ENCODE assay signal across 17 cellular contexts in the genomic region with DNA sequence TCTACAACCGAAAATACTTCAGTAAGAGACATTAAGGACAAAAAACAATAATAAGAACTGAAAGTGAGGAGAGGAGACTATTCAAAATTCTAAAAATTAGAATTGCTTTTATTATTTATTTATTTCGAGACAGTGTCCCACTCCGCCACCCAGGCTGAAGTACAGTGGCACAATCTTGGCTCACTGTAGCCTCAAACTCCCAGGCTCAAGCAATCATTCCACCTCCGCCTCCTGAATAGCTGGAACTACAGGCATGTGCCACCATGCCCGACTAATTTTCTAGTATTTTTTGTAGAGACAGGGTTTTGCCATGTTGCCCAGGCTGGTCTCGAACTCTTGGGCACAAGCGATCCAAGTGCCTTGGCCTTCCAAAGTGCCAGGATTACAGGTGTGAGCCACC.
DNase-seq lines count a peak whose midpoint lies in the region; ATAC-seq, FAIRE-seq and TF ChIP-seq lines count a peak whose summit lies in the region.
"Had no signal": no experiment of that assay in that cellular context is flagged by ENCODE, and none has a peak within 500 bp of the region (broad histone marks: within the 10 kb centered on the region; RNA-seq: fewer than 3 reads in every experiment).

No MANE protein-coding gene starts in this region.

- no peaks in the 10 kb centered on the region for H3K9me3 Mint-ChIP-seq in osteocyte (ENCODE audit: unreplicated experiment)

- H3K36me3 ChIP-seq in ascending aorta (no peaks in the 10 kb centered on the region), lower lobe of right lung (no peaks in the 10 kb centered on the region), suprapubic skin (no peaks in the 10 kb centered on the region)

- H3K27ac Mint-ChIP-seq in osteocyte (ENCODE audit: unreplicated experiment), result peak overlapping the region; percentile 1
- H3K27ac Mint-ChIP-seq: CD14-positive monocyte; CD8-positive, alpha-beta T cell; HFFc6 had no signal

- H3K27me3 ChIP-seq in ascending aorta (no peaks in the 10 kb centered on the region), lower lobe of right lung (ENCODE audit: low read depth) (no peaks in the 10 kb centered on the region), suprapubic skin (no peaks in the 10 kb centered on the region)

- no peaks in the 10 kb centered on the region for H3K27me3 Mint-ChIP-seq in osteocyte (ENCODE audit: unreplicated experiment)

- CTCF ChIA-PET in A549 (lab: Yijun Ruan, JAX), result interaction anchor here (1.8 kb wide), 1 partner anchor 59 kb away, joined by 4 read pairs; no protein-coding TSS in a partner anchor

- TF ChIP-seq CTCF in A549 (IDR thresholded peaks at IDR 0.05) (no peak), ascending aorta (IDR thresholded peaks at IDR 0.05) (no peak), osteocyte (IDR thresholded peaks at IDR 0.05) (no peak), lower lobe of right lung (IDR thresholded peaks at IDR 0.05) (no peak), suprapubic skin (IDR thresholded peaks at IDR 0.05) (no peak)

- intact Hi-C loops in ascending aorta (cut with DNase I) (no loop called here), lower lobe of right lung (cut with DNase I) (no loop called here), Right ventricle myocardium superior (cut with DNase I) (no loop called here)

- H3K4me2 ChIP-seq in A549, result 0 out of 3 replicates have a peak overlapping the region, but pooled peaks have one; percentile 5

- H3K9me3 ChIP-seq in A549 (peaks cover 7% of the 10 kb centered on the region; the same call in 1 of the 3 replicates), ascending aorta (no peaks in the 10 kb centered on the region), lower lobe of right lung (peaks cover 6% of the 10 kb centered on the region), suprapubic skin (no peaks in the 10 kb centered on the region)

- WGBS in A549 (ENCODE audit: missing lambda C conversion rate), result 91% methylated on average over 7 of the region's 7 CpGs
- 89% methylated on average over 7 of the region's 7 CpGs for WGBS in suprapubic skin

- H3K36me3 Mint-ChIP-seq in osteocyte (ENCODE audit: unreplicated experiment), result peaks cover 5% of the 10 kb centered on the region

- FAIRE-seq in A549 (lab: Jason Lieb, UNC) (no peak), islet of Langerhans (lab: Jason Lieb, UNC) (peak; percentile 41)
- FAIRE-seq: D721Med, GM12891 had no signal

- ATAC-seq in A549 (no peak), lower lobe of right lung (no peak), Right ventricle myocardium superior (ENCODE audit: poor library complexity) (no peak)
- ATAC-seq: CD8-positive, alpha-beta T cell had no signal

- DNase-seq in A549 (ENCODE audit: low read depth in 1 of 2, low spot score in 1 of 2), result no peak
- no peak for DNase-seq in ascending aorta (ENCODE audit: low spot score in 2 of 2)
- no peak for DNase-seq in osteocyte (ENCODE audit: extremely low spot score, unreplicated experiment)
- DNase-seq in lower lobe of right lung, result no peak
- no peak for DNase-seq in putamen (ENCODE audit: low spot score)
- DNase-seq in suprapubic skin (ENCODE audit: low spot score in 2 of 2), result no peak
- no peak for DNase-seq in Right ventricle myocardium superior
- DNase-seq: CD8-positive, alpha-beta T cell; COR-L47; DMS153; DMS79 treated with DMSO at 0.1 percent for 48 hours; HFFc6 had no signal

- POLR2A ChIA-PET in A549 (lab: Yijun Ruan, JAX), result no interaction called here

- TF ChIP-seq RAD21 in A549 (conservative IDR thresholded peaks at IDR 0.05 in 1 of 2, IDR thresholded peaks at IDR 0.05 in 1 of 2), result no peak

- TF ChIP-seq POLR2A in A549 (IDR thresholded peaks at IDR 0.05; ENCODE audit: low read length) (no peak), suprapubic skin (IDR thresholded peaks at IDR 0.05) (no peak)

- H3K27ac ChIP-seq in A549 (no peak overlapping the region), ascending aorta (peak overlapping the region; percentile 26 to 33), lower lobe of right lung (no peak overlapping the region), suprapubic skin (no peak overlapping the region)
- H3K27ac ChIP-seq: HL-60 had no signal

- no peak overlapping the region for H3K4me3 Mint-ChIP-seq in osteocyte (ENCODE audit: unreplicated experiment)
- H3K4me3 Mint-ChIP-seq: CD14-positive monocyte; CD8-positive, alpha-beta T cell; HFFc6 had no signal

- H3K4me1 ChIP-seq in A549 (no peaks in the 10 kb centered on the region), ascending aorta (peaks cover 0 to 12% of the 10 kb centered on the region in 2 donors), lower lobe of right lung (no peaks in the 10 kb centered on the region), suprapubic skin (no peaks in the 10 kb centered on the region)

- no peak overlapping the region for H3K4me3 ChIP-seq in A549
- H3K4me3 ChIP-seq in ascending aorta, result no peak overlapping the region
- no peak overlapping the region for H3K4me3 ChIP-seq in lower lobe of right lung
- H3K4me3 ChIP-seq in suprapubic skin, result no peak overlapping the region

- TF ChIP-seq EP300 in A549 (IDR thresholded peaks at IDR 0.05) (no peak), suprapubic skin (IDR thresholded peaks at IDR 0.05) (no peak)

- peaks cover 31% of the 10 kb centered on the region for H3K4me1 Mint-ChIP-seq in osteocyte (ENCODE audit: unreplicated experiment)
- H3K4me1 Mint-ChIP-seq: CD14-positive monocyte had no signal

TF ChIP-seq in A549, 52 proteins besides CTCF, POLR2A, EP300 and RAD21:
- TF ChIP-seq TFCP2L1 (CRISPR knock-in tag; IDR thresholded peaks at IDR 0.05) (no peak), GATA3 (IDR thresholded peaks at IDR 0.05; ENCODE audit: borderline replicate concordance) (no peak), NFE2L2 (conservative IDR thresholded peaks at IDR 0.05; ENCODE audit: low read length) (no peak), HEYL (CRISPR knock-in tag; IDR thresholded peaks at IDR 0.05) (no peak), NR3C1 (IDR thresholded peaks at IDR 0.05) (no peak), SREBF2 (IDR thresholded peaks at IDR 0.05) (no peak), CHD4 (IDR thresholded peaks at IDR 0.05; ENCODE audit: borderline replicate concordance) (no peak), ZFP36 (IDR thresholded peaks at IDR 0.05; ENCODE audit: borderline replicate concordance, partially characterized antibody) (no peak), MYC (IDR thresholded peaks at IDR 0.05; ENCODE audit: borderline replicate concordance, low read length) (no peak), PHF8 (IDR thresholded peaks at IDR 0.05; ENCODE audit: borderline replicate concordance, low read depth) (no peak), JUN (IDR thresholded peaks at IDR 0.05) (no peak), RCOR1 (IDR thresholded peaks at IDR 0.05; ENCODE audit: low read depth, low read length) (no peak), CHD2 (IDR thresholded peaks at IDR 0.05; ENCODE audit: low read length, partially characterized antibody) (no peak), HDAC2 (IDR thresholded peaks at IDR 0.05) (no peak), RFX5 (IDR thresholded peaks at IDR 0.05) (no peak), HOXB5 (CRISPR knock-in tag; IDR thresholded peaks at IDR 0.05) (no peak)
- TF ChIP-seq, protein P1, sequence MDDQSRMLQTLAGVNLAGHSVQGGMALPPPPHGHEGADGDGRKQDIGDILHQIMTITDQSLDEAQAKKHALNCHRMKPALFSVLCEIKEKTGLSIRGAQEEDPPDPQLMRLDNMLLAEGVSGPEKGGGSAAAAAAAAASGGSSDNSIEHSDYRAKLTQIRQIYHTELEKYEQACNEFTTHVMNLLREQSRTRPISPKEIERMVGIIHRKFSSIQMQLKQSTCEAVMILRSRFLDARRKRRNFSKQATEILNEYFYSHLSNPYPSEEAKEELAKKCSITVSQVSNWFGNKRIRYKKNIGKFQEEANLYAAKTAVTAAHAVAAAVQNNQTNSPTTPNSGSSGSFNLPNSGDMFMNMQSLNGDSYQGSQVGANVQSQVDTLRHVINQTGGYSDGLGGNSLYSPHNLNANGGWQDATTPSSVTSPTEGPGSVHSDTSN (IDR thresholded peaks at IDR 0.05), result no peak
- TF ChIP-seq, protein P2, sequence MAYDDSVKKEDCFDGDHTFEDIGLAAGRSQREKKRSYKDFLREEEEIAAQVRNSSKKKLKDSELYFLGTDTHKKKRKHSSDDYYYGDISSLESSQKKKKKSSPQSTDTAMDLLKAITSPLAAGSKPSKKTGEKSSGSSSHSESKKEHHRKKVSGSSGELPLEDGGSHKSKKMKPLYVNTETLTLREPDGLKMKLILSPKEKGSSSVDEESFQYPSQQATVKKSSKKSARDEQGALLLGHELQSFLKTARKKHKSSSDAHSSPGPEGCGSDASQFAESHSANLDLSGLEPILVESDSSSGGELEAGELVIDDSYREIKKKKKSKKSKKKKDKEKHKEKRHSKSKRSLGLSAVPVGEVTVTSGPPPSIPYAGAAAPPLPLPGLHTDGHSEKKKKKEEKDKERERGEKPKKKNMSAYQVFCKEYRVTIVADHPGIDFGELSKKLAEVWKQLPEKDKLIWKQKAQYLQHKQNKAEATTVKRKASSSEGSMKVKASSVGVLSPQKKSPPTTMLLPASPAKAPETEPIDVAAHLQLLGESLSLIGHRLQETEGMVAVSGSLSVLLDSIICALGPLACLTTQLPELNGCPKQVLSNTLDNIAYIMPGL (CRISPR knock-in tag; IDR thresholded peaks at IDR 0.05; ENCODE audit: borderline replicate concordance), result no peak
- TF ChIP-seq, protein P3, sequence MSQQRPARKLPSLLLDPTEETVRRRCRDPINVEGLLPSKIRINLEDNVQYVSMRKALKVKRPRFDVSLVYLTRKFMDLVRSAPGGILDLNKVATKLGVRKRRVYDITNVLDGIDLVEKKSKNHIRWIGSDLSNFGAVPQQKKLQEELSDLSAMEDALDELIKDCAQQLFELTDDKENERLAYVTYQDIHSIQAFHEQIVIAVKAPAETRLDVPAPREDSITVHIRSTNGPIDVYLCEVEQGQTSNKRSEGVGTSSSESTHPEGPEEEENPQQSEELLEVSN (IDR thresholded peaks at IDR 0.05; ENCODE audit: borderline replicate concordance, low read depth), result no peak

Comparison
In these comparisons a context has a peak if more than half of its experiments do, and no peak if none do; other contexts are left out.
1. H3K27ac ChIP-seq: peak in ascending aorta (2 of 2); none in A549 (0 of 2), lower lobe of right lung (single experiment) and suprapubic skin (single experiment).